ENCODE assay signal across 8 cellular contexts in the genomic region with DNA sequence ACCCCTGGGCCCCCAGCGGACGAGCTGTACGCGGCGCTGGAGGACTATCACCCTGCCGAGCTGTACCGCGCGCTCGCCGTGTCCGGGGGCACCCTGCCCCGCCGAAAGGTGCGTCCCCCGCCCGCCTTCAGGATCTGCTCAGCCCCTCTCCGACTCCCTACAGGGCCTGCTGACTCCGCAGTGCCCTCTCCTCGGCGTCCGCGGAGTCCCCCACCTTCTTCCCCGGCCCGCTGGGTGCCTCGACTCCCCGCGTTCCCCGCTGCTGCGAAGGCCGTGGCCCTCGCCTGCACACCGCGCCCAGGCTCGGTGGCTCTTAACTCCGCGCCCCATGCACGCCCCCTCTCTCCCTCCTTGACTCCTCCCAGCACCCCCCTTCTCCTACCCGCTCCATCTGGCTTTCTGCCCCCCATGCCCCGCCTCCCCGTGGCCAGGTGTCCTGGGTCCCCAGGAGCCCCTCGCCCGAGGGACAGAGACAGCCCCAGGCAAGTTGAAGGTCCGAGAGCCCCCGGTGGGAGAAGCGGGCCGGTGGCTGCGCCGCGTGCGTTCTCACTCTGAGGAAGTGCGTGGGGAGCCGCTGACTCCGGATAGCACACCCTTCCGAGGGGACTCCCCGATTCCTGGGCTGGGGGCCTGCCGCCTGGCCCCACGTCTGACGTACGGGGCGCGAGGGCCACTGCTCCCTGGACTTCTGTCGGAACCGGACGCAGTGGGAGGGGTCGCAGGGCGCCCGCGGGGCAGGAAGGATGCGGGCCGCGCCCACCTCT. TPM values are rescaled to one million over a fixed set of nuclear protein-coding genes. Genes with fewer than 3 reads are reported as not detected.
DNase-seq lines count a peak whose midpoint lies in the region; ATAC-seq, FAIRE-seq and TF ChIP-seq lines count a peak whose summit lies in the region.

No MANE protein-coding gene starts in this region.

- 4 to 7% methylated on average over 61 to 70 of the region's 72 CpGs for WGBS in GM23248 (ENCODE audit: low coverage in 1 of 2, low lambda C conversion rate in 2 of 2, missing lambda C conversion rate in 2 of 2), 2 experiments
- 11% methylated on average over 48 of the region's 72 CpGs; no CpG with 5 or more reads in 1 of the 2 experiments for WGBS in H1 (ENCODE audit: extremely low coverage in 1 of 2, insufficient coverage in 1 of 2, insufficient read length in 1 of 2, insufficient replicate concordance in 2 of 2, low coverage in 1 of 2, low lambda C conversion rate in 2 of 2, missing lambda C conversion rate in 1 of 2), 2 experiments
- WGBS in tibial nerve, 2 donors, result 1 to 2% methylated on average over 39 to 54 of the region's 72 CpGs

- H4K5ac ChIP-seq in H1 (ENCODE audit: insufficient read length, low read depth, low read length), result no peak overlapping the region

- no peak overlapping the region for H3K56ac ChIP-seq in H1 (replicated peaks; ENCODE audit: insufficient read length, low read depth, low read length)

- H3K36me3 ChIP-seq in GM23248 (ENCODE audit: low read depth) (no peaks in the 10 kb centered on the region), H1 (ENCODE audit: control insufficient read depth in 2 of 4, insufficient read depth in 4 of 4, low read length in 3 of 4) (no peaks in the 10 kb centered on the region; a peak in 1 of 8 replicates), tibial nerve (peaks cover 0 to 16% (median 2%) of the 10 kb centered on the region in 3 donors)
- peaks cover 0 to 26% (median 0%) of the 10 kb centered on the region in 3 experiments for H3K36me3 ChIP-seq in naive thymus-derived CD4-positive, alpha-beta T cell (ENCODE audit: control insufficient read depth in 2 of 3, insufficient read depth in 3 of 3, low read length in 3 of 3)

- H2AFZ ChIP-seq in GM23248 (peak overlapping the region; percentile 54), H1 (ENCODE audit: low read length) (no peak overlapping the region)

- ATAC-seq in naive thymus-derived CD4-positive, alpha-beta T cell, result peak; percentile 64

- no peak overlapping the region for H2BK12ac ChIP-seq in H1 (ENCODE audit: low read depth, low read length)

- no peak overlapping the region for H3K23ac ChIP-seq in H1 (ENCODE audit: insufficient read length)

- H3K14ac ChIP-seq in H1 (ENCODE audit: insufficient read length), result no peak overlapping the region

- peak overlapping the region; percentile 57; the same call in 1 of the 2 replicates for H4K8ac ChIP-seq in H1 (ENCODE audit: extremely low read depth, insufficient read depth, low read length)

- no peak overlapping the region for H2AK5ac ChIP-seq in H1 (ENCODE audit: low read depth, low read length)

- no peak overlapping the region for H2BK20ac ChIP-seq in H1 (ENCODE audit: low read length)

- CTCF ChIA-PET in H1 (lab: Charles Lee; ENCODE audit: partially characterized antibody), result interaction anchor here (1.3 to 38.2 kb wide), 5 partner anchors 10 to 45 kb away, joined by 3 to 1249 read pairs (median 10); no protein-coding TSS in a partner anchor
- CTCF ChIA-PET in naive thymus-derived CD4-positive, alpha-beta T cell (lab: Charles Lee), result interaction anchor here (0.8 to 13.0 kb wide), 4 partner anchors 14 to 78 kb away, joined by 3 to 316 read pairs (median 4); no protein-coding TSS in a partner anchor

- H3K9me3 ChIP-seq in GM23248 (ENCODE audit: low read depth) (no peaks in the 10 kb centered on the region), H1 (ENCODE audit: insufficient read depth in 2 of 2, low read depth in 1 of 2, low read length in 1 of 2) (no peaks in the 10 kb centered on the region), tibial nerve (no peaks in the 10 kb centered on the region)
- peaks cover 0 to 3% (median 0%) of the 10 kb centered on the region in 3 experiments for H3K9me3 ChIP-seq in naive thymus-derived CD4-positive, alpha-beta T cell (ENCODE audit: control insufficient read depth in 2 of 3, low read length in 3 of 3)

- H4K20me1 ChIP-seq in GM23248 (ENCODE audit: insufficient read depth) (no peaks in the 10 kb centered on the region), H1 (replicated peaks in 1 of 2; ENCODE audit: control insufficient read depth in 1 of 2, insufficient read depth in 2 of 2, low read length in 2 of 2) (no peaks in the 10 kb centered on the region)

- intact Hi-C loops in naive thymus-derived CD4-positive, alpha-beta T cell (cut with micrococcal nuclease), result loop anchor here in 1 of 2 donors (2.0 kb wide), 1 partner anchor 43 kb away; the partner anchor contains the start of gene NR4A1

- no peaks in the 10 kb centered on the region for H3K9me3 Mint-ChIP-seq in naive thymus-derived CD4-positive, alpha-beta T cell

- H3K4me1 Mint-ChIP-seq in naive thymus-derived CD4-positive, alpha-beta T cell, result peaks cover 6 to 28% (median 20%) of the 10 kb centered on the region in 7 donors

- in situ Hi-C loops in GM23248 (cut with MboI), result no loop called here

- peak overlapping the region; percentile 77 to 98 (median 94) for H3K27ac Mint-ChIP-seq in naive thymus-derived CD4-positive, alpha-beta T cell

- H3K27ac ChIP-seq in GM23248, result no peak overlapping the region
- no peak overlapping the region for H3K27ac ChIP-seq in H1 (ENCODE audit: low read depth, low read length)
- peak overlapping the region; percentile 92 for H3K27ac ChIP-seq in naive thymus-derived CD4-positive, alpha-beta T cell (ENCODE audit: low read depth, low read length)
- H3K27ac ChIP-seq in tibial nerve, result peak overlapping the region; percentile 88 to 96 (median 93)

- H3K18ac ChIP-seq in H1 (ENCODE audit: extremely low read depth, low read length), result peak overlapping the region; percentile 56; the same call in 1 of the 2 replicates

- H3K9me2 ChIP-seq in GM23248 (ENCODE audit: insufficient read depth), result no peaks in the 10 kb centered on the region

- FAIRE-seq in H1 (lab: Jason Lieb, UNC), result no peak

- peaks cover 0 to 45% (median 0%) of the 10 kb centered on the region in 5 donors for H3K27me3 Mint-ChIP-seq in naive thymus-derived CD4-positive, alpha-beta T cell

- TF ChIP-seq CTCF in H1 (IDR thresholded peaks at IDR 0.05; ENCODE audit: control extremely low read depth in 1 of 3, insufficient read depth in 1 of 3, low read depth in 1 of 3, low read length in 3 of 3), result no peak
- no peak for TF ChIP-seq CTCF in tibial nerve (IDR thresholded peaks at IDR 0.05)

- no peak overlapping the region for H2BK120ac ChIP-seq in H1 (replicated peaks; ENCODE audit: low read depth, low read length)

- H2BK15ac ChIP-seq in H1 (ENCODE audit: low read length), result no peak overlapping the region

- H3K23me2 ChIP-seq in H1 (ENCODE audit: low read depth, low read length), result peaks cover 10% of the 10 kb centered on the region; the same call in 1 of the 2 replicates

- POLR2A ChIA-PET in H1 (lab: Charles Lee; ENCODE audit: partially characterized antibody), result interaction anchor here (0.8 to 6.5 kb wide), 7 partner anchors 8 to 41 kb away, joined by 3 to 62 read pairs (median 4); no protein-coding TSS in a partner anchor
- POLR2A ChIA-PET in naive thymus-derived CD4-positive, alpha-beta T cell (lab: Charles Lee), result interaction anchor here (0.7 to 10.3 kb wide), 7 partner anchors 13 to 74 kb away, joined by 3 to 162 read pairs (median 3); partner anchors contain the start of genes ATG101 and NR4A1

- H3K4me2 ChIP-seq in GM23248 (ENCODE audit: unreplicated experiment) (peak overlapping the region; percentile 76), H1 (ENCODE audit: insufficient read depth in 1 of 2, low read depth in 2 of 2, low read length in 2 of 2) (peak overlapping the region; percentile 66 to 91)

- no peak overlapping the region for H3K4ac ChIP-seq in H1 (replicated peaks; ENCODE audit: insufficient read length, low read depth, low read length)

- H2BK5ac ChIP-seq in H1 (ENCODE audit: low read depth, low read length), result no peak overlapping the region

- H3K79me1 ChIP-seq in H1 (ENCODE audit: low read depth, low read length), result no peaks in the 10 kb centered on the region

- H3K4me3 ChIP-seq in GM23248 (peak overlapping the region; percentile 68), H1 (ENCODE audit: extremely low read depth in 1 of 4, insufficient read depth in 2 of 4, low read depth in 3 of 4, low read length in 4 of 4) (peak overlapping the region; percentile 46 to 74 (median 52)), tibial nerve (peak overlapping the region; percentile 69 to 90 (median 76))
- H3K4me3 ChIP-seq in naive thymus-derived CD4-positive, alpha-beta T cell (ENCODE audit: low read length), result peak overlapping the region; percentile 82

- TF ChIP-seq POLR2A in H1 (IDR thresholded peaks at IDR 0.05; ENCODE audit: control extremely low read depth in 1 of 2, low read depth in 2 of 2, low read length in 2 of 2), result no peak
- peak in 1 of 2 donors; percentile 18 for TF ChIP-seq POLR2A in tibial nerve (IDR thresholded peaks at IDR 0.05)

- peaks cover 0 to 27% (median 11%) of the 10 kb centered on the region in 5 donors for H3K36me3 Mint-ChIP-seq in naive thymus-derived CD4-positive, alpha-beta T cell

- no peak overlapping the region for H4K91ac ChIP-seq in H1 (replicated peaks; ENCODE audit: insufficient read length, low read length)

- H3K79me2 ChIP-seq in GM23248 (ENCODE audit: insufficient read depth) (no peaks in the 10 kb centered on the region), H1 (ENCODE audit: control insufficient read depth in 1 of 2, insufficient read depth in 2 of 2, low read length in 2 of 2) (no peaks in the 10 kb centered on the region)

- H3K27me3 ChIP-seq in GM23248 (replicated peaks; ENCODE audit: insufficient read depth), result no peaks in the 10 kb centered on the region
- H3K27me3 ChIP-seq in H1 (replicated peaks in 1 of 4; ENCODE audit: control insufficient read depth in 3 of 4, extremely low read depth in 1 of 4, insufficient read depth in 3 of 4, low read length in 3 of 4), result peaks cover 19 to 51% (median 47%) of the 10 kb centered on the region in 4 experiments
- no peaks in the 10 kb centered on the region for H3K27me3 ChIP-seq in naive thymus-derived CD4-positive, alpha-beta T cell (ENCODE audit: control insufficient read depth in 2 of 2, insufficient read depth in 2 of 2, low read length in 2 of 2)
- no peaks in the 10 kb centered on the region for H3K27me3 ChIP-seq in tibial nerve

- peaks cover 9% of the 10 kb centered on the region; the same call in 1 of the 2 replicates for H3F3A ChIP-seq in GM23248 (ENCODE audit: insufficient read depth)

- TF ChIP-seq RAD21 in H1 (IDR thresholded peaks at IDR 0.05 in 1 of 2, conservative IDR thresholded peaks at IDR 0.05 in 1 of 2; ENCODE audit: low read depth in 2 of 2, low read length in 2 of 2), result no peak

- peak; percentile 42 for DNase-seq in GM23248
- DNase-seq in activated CD4-positive, alpha-beta T cell treated with anti-CD3 and anti-CD28 coated beads, Interleukin-2, amount 50 U/mL, for 4 hours, result peak; percentile 51 to 61
- no peak for DNase-seq in H1 (ENCODE audit: low read depth in 1 of 2, low spot score in 2 of 2)
- peak; percentile 54 to 77 (median 74) for DNase-seq in naive thymus-derived CD4-positive, alpha-beta T cell
- DNase-seq in tibial nerve (ENCODE audit: low spot score in 2 of 2), result peak in 1 of 2 donors; percentile 54
- no peak for DNase-seq in SIG-M5 treated with dmso at 0.1 percent for 504 hours (lab: John Stamatoyannopoulos, UW; ENCODE audit: unreplicated experiment)
- DNase-seq in kidney tubule cell (ENCODE audit: low spot score), result no peak
- no peak for DNase-seq in Ammon's horn (ENCODE audit: low spot score)

- TF ChIP-seq EP300 in H1 (IDR thresholded peaks at IDR 0.05; ENCODE audit: borderline replicate concordance in 1 of 2, low read depth in 2 of 2, low read length in 2 of 2) (no peak), tibial nerve (IDR thresholded peaks at IDR 0.05) (peak in 1 of 2 donors; percentile 50)

- peak overlapping the region; percentile 86 to 96 (median 91) for H3K4me3 Mint-ChIP-seq in naive thymus-derived CD4-positive, alpha-beta T cell

- H3K4me1 ChIP-seq in GM23248 (ENCODE audit: insufficient read depth) (peaks cover 9% of the 10 kb centered on the region; the same call in 1 of the 2 replicates), H1 (replicated peaks in 1 of 4; ENCODE audit: control insufficient read depth in 3 of 4, insufficient read depth in 4 of 4, low read length in 3 of 4) (peaks cover 5 to 34% (median 20%) of the 10 kb centered on the region in 4 experiments), tibial nerve (peaks cover 0 to 70% (median 44%) of the 10 kb centered on the region in 4 donors)
- peaks cover 0 to 11% of the 10 kb centered on the region in 2 donors for H3K4me1 ChIP-seq in naive thymus-derived CD4-positive, alpha-beta T cell (ENCODE audit: control insufficient read depth in 2 of 2, insufficient read depth in 2 of 2, low read length in 2 of 2)

- H3K9ac ChIP-seq in GM23248, result peak overlapping the region; percentile 54
- no peak overlapping the region for H3K9ac ChIP-seq in H1 (replicated peaks in 1 of 4; ENCODE audit: extremely low read depth in 1 of 4, low read depth in 3 of 4, low read length in 3 of 4)

RNA-seq across cellular contexts. Expression of gene TAMALIN, which starts 0.6 kb away (rescaled TPM):
- total RNA-seq in GM23248 (2014; rRNA removed; shearing (Covaris generic)), result 2.2 and 5.9 TPM in 2 replicates
- polyA plus RNA-seq in GM23248 (2016; fragmentation: Nextera tagmentation; extraction: Ambion mirVana), result not detected in 2 replicates
- total RNA-seq in H1 (2021; fragmentation: NEBNext Ultra II Directional; extraction: Animal tissue kit (Norgen Biotek cat#: 25700)), result 4.1 and 4.9 TPM in 2 replicates
- 2.6 and 3.2 TPM in 2 replicates for polyA plus RNA-seq in H1 (2011; rRNA removed)
- polyA plus RNA-seq in H1 (2011; cell fraction: cytosol; rRNA removed), result 3.5 TPM
- polyA plus RNA-seq in H1 (2011; cell fraction: nucleus; rRNA removed), result 4.6 TPM
- 3.1 to 5.3 TPM (median 5.1 TPM) in 4 replicates for polyA plus RNA-seq in H1 (2012, experiment 1 of 2)
- polyA plus RNA-seq in H1 (2012, experiment 2 of 2), result 7.8 TPM
- polyA plus RNA-seq in H1 (2013, experiment 1 of 2), result 2.1 TPM
- 2.2 TPM for polyA plus RNA-seq in H1 (2013, experiment 2 of 2)
- 2.1 and 5.8 TPM in 2 replicates for polyA minus RNA-seq in H1 (2011; rRNA and poly(A)+ RNA removed)
- 4.4 TPM for polyA minus RNA-seq in H1 (2011; cell fraction: cytosol; rRNA and poly(A)+ RNA removed)
- polyA minus RNA-seq in H1 (2011; cell fraction: nucleus; rRNA and poly(A)+ RNA removed), result 6.3 TPM
- total RNA-seq in naive thymus-derived CD4-positive, alpha-beta T cell, result 100 to 1,000 TPM in 2 of 5 experiments, 10 to 100 TPM in 2, 1 to 10 TPM in 1; 5.6 to 501 (median 33.7) TPM
- polyA plus RNA-seq in naive thymus-derived CD4-positive, alpha-beta T cell, result 1 to 10 TPM; 1.1 to 1.3 TPM
- total RNA-seq in tibial nerve, result 10 to 100 TPM; 30.6 to 54.0 (median 37.8) TPM

RNA-seq across cellular contexts. Expression of gene NR4A1, which starts 43.9 kb away (rescaled TPM):
- total RNA-seq in GM23248 (2014; rRNA removed; shearing (Covaris generic)), result 12.5 and 13.1 TPM in 2 replicates
- polyA plus RNA-seq in GM23248 (2016; fragmentation: Nextera tagmentation; extraction: Ambion mirVana), result 10.2 and 11.1 TPM in 2 replicates
- total RNA-seq in H1 (2021; fragmentation: NEBNext Ultra II Directional; extraction: Animal tissue kit (Norgen Biotek cat#: 25700)), result 18.7 and 19.3 TPM in 2 replicates
- polyA plus RNA-seq in H1 (2011; rRNA removed), result 23.3 and 36.0 TPM in 2 replicates
- polyA plus RNA-seq in H1 (2011; cell fraction: cytosol; rRNA removed), result 17.3 TPM
- 42.1 TPM for polyA plus RNA-seq in H1 (2011; cell fraction: nucleus; rRNA removed)
- 13.7 to 17.2 TPM (median 14.8 TPM) in 4 replicates for polyA plus RNA-seq in H1 (2012, experiment 1 of 2)
- 12.5 TPM for polyA plus RNA-seq in H1 (2012, experiment 2 of 2)
- 19.7 TPM for polyA plus RNA-seq in H1 (2013, experiment 1 of 2)
- 19.0 TPM for polyA plus RNA-seq in H1 (2013, experiment 2 of 2)
- polyA minus RNA-seq in H1 (2011; rRNA and poly(A)+ RNA removed), result 5.1 and 8.0 TPM in 2 replicates
- 14.5 TPM for polyA minus RNA-seq in H1 (2011; cell fraction: cytosol; rRNA and poly(A)+ RNA removed)
- 11.1 TPM for polyA minus RNA-seq in H1 (2011; cell fraction: nucleus; rRNA and poly(A)+ RNA removed)
- 100 to 1,000 TPM in 2 of 5 experiments, 1 to 10 TPM in 1, under 1 TPM in 2; 0.89 to 279 (median 7.1) TPM for total RNA-seq in naive thymus-derived CD4-positive, alpha-beta T cell
- 1 to 10 TPM in 1 of 2 donors, under 1 TPM in 1; 0.28 to 1.1 TPM for polyA plus RNA-seq in naive thymus-derived CD4-positive, alpha-beta T cell
- total RNA-seq in tibial nerve, result 1,000 to 10,000 TPM in 1 of 4 donors, 100 to 1,000 TPM in 3; 390 to 1,252 (median 718) TPM

RNA-seq across cellular contexts. Expression of gene ACVR1B, which starts 55.8 kb away (rescaled TPM):
- total RNA-seq in GM23248 (2014; rRNA removed; shearing (Covaris generic)), result 16.4 and 17.0 TPM in 2 replicates
- polyA plus RNA-seq in GM23248 (2016; fragmentation: Nextera tagmentation; extraction: Ambion mirVana), result 2.8 and 3.1 TPM in 2 replicates
- total RNA-seq in H1 (2021; fragmentation: NEBNext Ultra II Directional; extraction: Animal tissue kit (Norgen Biotek cat#: 25700)), result 13.5 and 16.0 TPM in 2 replicates
- polyA plus RNA-seq in H1 (2011; rRNA removed), result 19.2 and 24.7 TPM in 2 replicates
- polyA plus RNA-seq in H1 (2011; cell fraction: cytosol; rRNA removed), result 19.1 TPM
- polyA plus RNA-seq in H1 (2011; cell fraction: nucleus; rRNA removed), result 18.9 TPM
- polyA plus RNA-seq in H1 (2012, experiment 1 of 2), result 12.9 to 19.5 TPM (median 17.3 TPM) in 4 replicates
- polyA plus RNA-seq in H1 (2012, experiment 2 of 2), result 9.5 TPM
- 10.3 TPM for polyA plus RNA-seq in H1 (2013, experiment 1 of 2)
- 11.9 TPM for polyA plus RNA-seq in H1 (2013, experiment 2 of 2)
- 20.8 and 23.4 TPM in 2 replicates for polyA minus RNA-seq in H1 (2011; rRNA and poly(A)+ RNA removed)
- 12.9 TPM for polyA minus RNA-seq in H1 (2011; cell fraction: cytosol; rRNA and poly(A)+ RNA removed)
- polyA minus RNA-seq in H1 (2011; cell fraction: nucleus; rRNA and poly(A)+ RNA removed), result 14.2 TPM
- total RNA-seq in naive thymus-derived CD4-positive, alpha-beta T cell, result 10 to 100 TPM in 4 of 5 experiments, 1 to 10 TPM in 1; 4.9 to 14.8 (median 14.2) TPM
- 1 to 10 TPM; 2.5 to 2.9 TPM for polyA plus RNA-seq in naive thymus-derived CD4-positive, alpha-beta T cell
- 10 to 100 TPM; 11.6 to 19.8 (median 17.1) TPM for total RNA-seq in tibial nerve

Comparison
In these comparisons a context has a peak if more than half of its experiments do, and no peak if none do; other contexts are left out.
1. DNase-seq: peak in GM23248 (single experiment), activated CD4-positive, alpha-beta T cell treated with anti-CD3 and anti-CD28 coated beads, Interleukin-2, amount 50 U/mL, for 4 hours (2 of 2) and naive thymus-derived CD4-positive, alpha-beta T cell (9 of 9); none in H1 (0 of 2), SIG-M5 treated with dmso at 0.1 percent for 504 hours (single experiment), kidney tubule cell (single experiment) and Ammon's horn (single experiment).
2. H3K27ac ChIP-seq: peak in naive thymus-derived CD4-positive, alpha-beta T cell (single experiment) and tibial nerve (4 of 4); none in GM23248 (single experiment) and H1 (single experiment).
3. Peak in every context shown above with its lines, with median percentiles within 50 percentile points of each other: H3K4me3 ChIP-seq.